7 cellular contexts compared by ENCODE assay signal in the genomic region with DNA sequence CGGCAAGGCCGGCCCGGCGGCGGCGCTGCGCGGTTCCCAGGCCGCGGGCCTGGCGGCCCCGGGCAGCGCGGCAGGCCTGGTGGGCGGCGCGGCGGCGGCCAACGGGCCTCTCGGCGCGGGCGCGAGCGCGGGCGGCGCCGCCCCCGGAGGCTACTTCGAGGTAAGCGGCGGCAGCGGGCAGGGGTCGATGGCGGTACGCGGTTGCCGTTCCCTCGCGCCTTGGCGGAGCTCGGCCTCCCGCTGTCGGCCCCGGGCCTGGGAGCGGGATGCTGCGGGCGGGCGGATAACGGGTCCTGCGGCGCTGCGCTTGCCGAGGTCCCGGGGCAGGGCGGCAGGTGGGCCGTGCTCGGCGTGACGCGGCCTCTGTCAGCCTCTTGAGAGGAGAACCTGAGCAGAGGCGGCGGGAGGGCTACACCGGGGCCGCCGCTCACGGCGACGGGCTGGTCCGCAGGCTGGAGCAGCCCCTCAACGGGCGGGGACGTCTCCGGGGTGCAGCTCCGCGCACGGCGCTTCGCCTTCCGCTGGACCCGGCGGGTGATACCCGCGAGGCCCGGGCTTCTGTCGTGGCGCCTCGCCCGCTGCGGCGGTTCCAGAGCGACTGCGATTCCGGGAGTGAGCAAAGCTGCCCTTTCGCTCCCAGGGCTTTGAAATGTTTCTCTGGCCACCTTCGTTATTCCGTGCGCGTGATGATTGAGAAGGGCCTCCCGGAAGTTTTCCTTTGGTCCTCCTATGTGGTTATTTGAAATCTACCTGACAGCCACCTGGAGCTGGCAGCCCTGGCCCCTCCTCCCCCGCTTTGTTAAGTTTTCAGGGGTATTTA. TPM values are rescaled to one million over a fixed set of nuclear protein-coding genes. Genes with fewer than 3 reads are reported as not detected.
A peak's percentile ranks its signal among the peaks of the same experiment; 100 is the strongest.
DNase-seq lines count a peak whose midpoint lies in the region; ATAC-seq and TF ChIP-seq lines count a peak whose summit lies in the region.

No MANE protein-coding gene starts in this region.

- H3K4me3 ChIP-seq in neutrophil (ENCODE audit: low read depth in 1 of 2, low read length in 1 of 2), result peak overlapping the region; percentile 85 to 86

- intact Hi-C loops in activated T-helper 2 cell treated with anti-CD3 and anti-CD28 coated beads, Interferon-gamma antibody, Interleukin-2, Interleukin-4, amounts not matched to agents 10 μg/mL and 5 μg/mL and 100 μg/mL, durations not matched to agents 14 hours and 24 hours and 36 hours (cut with micrococcal nuclease), result loop anchor here (1.0 to 5.0 kb wide), 4 partner anchors 35 to 426 kb away; partner anchors contain the start of genes GRK4 and NOP14

- H3K9me3 ChIP-seq in neutrophil, result no peaks in the 10 kb centered on the region

- TF ChIP-seq CTCF in foreskin keratinocyte (conservative IDR thresholded peaks at IDR 0.05) (no peak), neutrophil (IDR thresholded peaks at IDR 0.05) (no peak)

- peaks cover 13% of the 10 kb centered on the region for H3K36me3 Mint-ChIP-seq in activated T-helper 2 cell treated with anti-CD3 and anti-CD28 coated beads, Interferon-gamma antibody, Interleukin-2, Interleukin-4, amounts not matched to agents 10 μg/mL and 5 μg/mL and 100 μg/mL, durations not matched to agents 14 hours and 24 hours and 36 hours (ENCODE audit: low read depth)

- H3K9me3 Mint-ChIP-seq in activated T-helper 2 cell treated with anti-CD3 and anti-CD28 coated beads, Interferon-gamma antibody, Interleukin-2, Interleukin-4, amounts not matched to agents 10 μg/mL and 5 μg/mL and 100 μg/mL, durations not matched to agents 14 hours and 24 hours and 36 hours, result no peaks in the 10 kb centered on the region

- DNase-seq in OCI-M1 (lab: John Stamatoyannopoulos, UW) (peak; percentile 48), foreskin keratinocyte (peak; percentile 21 to 39), superior temporal gyrus (ENCODE audit: extremely low spot score) (peak; percentile 17)
- peak; percentile 57 for DNase-seq in activated T-helper 2 cell treated with anti-CD3 and anti-CD28 coated beads, Interferon-gamma antibody, Interleukin-2, Interleukin-4, amounts not matched to agents 10 μg/mL and 5 μg/mL and 100 μg/mL, durations not matched to agents 14 hours and 24 hours and 36 hours (ENCODE audit: low spot score)

- peak overlapping the region; percentile 82 for H3K27ac Mint-ChIP-seq in activated T-helper 2 cell treated with anti-CD3 and anti-CD28 coated beads, Interferon-gamma antibody, Interleukin-2, Interleukin-4, amounts not matched to agents 10 μg/mL and 5 μg/mL and 100 μg/mL, durations not matched to agents 14 hours and 24 hours and 36 hours

- H3K27ac ChIP-seq in foreskin keratinocyte, result peak overlapping the region; percentile 30
- peak overlapping the region; percentile 91 for H3K27ac ChIP-seq in neutrophil

- peaks cover 10% of the 10 kb centered on the region for H3K4me1 Mint-ChIP-seq in activated T-helper 2 cell treated with anti-CD3 and anti-CD28 coated beads, Interferon-gamma antibody, Interleukin-2, Interleukin-4, amounts not matched to agents 10 μg/mL and 5 μg/mL and 100 μg/mL, durations not matched to agents 14 hours and 24 hours and 36 hours (ENCODE audit: low read depth)

- H3K27me3 Mint-ChIP-seq in activated T-helper 2 cell treated with anti-CD3 and anti-CD28 coated beads, Interferon-gamma antibody, Interleukin-2, Interleukin-4, amounts not matched to agents 10 μg/mL and 5 μg/mL and 100 μg/mL, durations not matched to agents 14 hours and 24 hours and 36 hours (ENCODE audit: low read depth), result no peaks in the 10 kb centered on the region

- H3K4me1 ChIP-seq in foreskin keratinocyte (peaks cover 5% of the 10 kb centered on the region), neutrophil (ENCODE audit: control insufficient read depth in 1 of 2, insufficient read depth in 1 of 2, low read depth in 1 of 2, low read length in 1 of 2) (peaks cover 22 to 28% of the 10 kb centered on the region in 2 experiments)

- H3K36me3 ChIP-seq in neutrophil, result no peaks in the 10 kb centered on the region

- peak overlapping the region; percentile 88 for H3K4me3 Mint-ChIP-seq in activated T-helper 2 cell treated with anti-CD3 and anti-CD28 coated beads, Interferon-gamma antibody, Interleukin-2, Interleukin-4, amounts not matched to agents 10 μg/mL and 5 μg/mL and 100 μg/mL, durations not matched to agents 14 hours and 24 hours and 36 hours (ENCODE audit: low read depth)

- H3K27me3 ChIP-seq in foreskin keratinocyte (no peaks in the 10 kb centered on the region), neutrophil (no peaks in the 10 kb centered on the region)

- ATAC-seq in GM18511 (IDR thresholded peaks at IDR 0.05; ENCODE audit: unreplicated experiment) (peak; percentile 19), HG02943 (IDR thresholded peaks at IDR 0.05; ENCODE audit: low read depth, unreplicated experiment) (peak; percentile 16), foreskin keratinocyte (peak; percentile 22)

RNA-seq across cellular contexts. Expression of gene FAM193A, which starts 0.8 kb away (rescaled TPM):
- total RNA-seq in activated T-helper 2 cell treated with anti-CD3 and anti-CD28 coated beads, Interferon-gamma antibody, Interleukin-2, Interleukin-4, amounts not matched to agents 10 μg/mL and 5 μg/mL and 100 μg/mL, durations not matched to agents 14 hours and 24 hours and 36 hours, result 30.8 and 31.2 TPM in 2 replicates
- 13.4 and 13.5 TPM in 2 replicates for total RNA-seq in foreskin keratinocyte
- polyA plus RNA-seq in foreskin keratinocyte, result 4.9 and 5.6 TPM in 2 replicates

Comparison
In these comparisons a context has a peak if more than half of its experiments do, and no peak if none do; other contexts are left out.
1. Peak in every context shown above with its lines: DNase-seq, ATAC-seq, H3K4me3 ChIP-seq and H3K27ac ChIP-seq.